ENCODE assay signal across 13 cellular contexts in genomic region chr11:22466809-22467208, GRCh38.
A peak's percentile ranks its signal among the peaks of the same experiment; 100 is the strongest.
DNase-seq lines count a peak whose midpoint lies in the region; ATAC-seq and TF ChIP-seq lines count a peak whose summit lies in the region.
"Had no signal": no experiment of that assay in that cellular context is flagged by ENCODE, and none has a peak within 500 bp of the region (broad histone marks: within the 10 kb centered on the region; RNA-seq: fewer than 3 reads in every experiment).

No MANE protein-coding gene starts in this region.

- no peak overlapping the region for H3K4me3 ChIP-seq in fibroblast of pulmonary artery (replicated peaks; ENCODE audit: low read depth, low read length)
- H3K4me3 ChIP-seq: heart left ventricle, stomach had no signal

- ATAC-seq in GM18868 (IDR thresholded peaks at IDR 0.05; ENCODE audit: unreplicated experiment): no peak
- ATAC-seq: heart left ventricle had no signal

- peak; percentile 65 for DNase-seq in GM03348 (ENCODE audit: low spot score)
- DNase-seq in SW480 (ENCODE audit: low spot score): peak; percentile 93
- peak; percentile 89 for DNase-seq in fibroblast of pulmonary artery (ENCODE audit: low read depth)
- peak; percentile 73 for DNase-seq in renal cortical epithelial cell (ENCODE audit: low read depth)
- no peak for DNase-seq in NCI-H128 (lab: John Stamatoyannopoulos, UW; ENCODE audit: unreplicated experiment)
- no peak for DNase-seq in 8988T
- DNase-seq in GM19238 (ENCODE audit: insufficient read length, low spot score): no peak
- DNase-seq: activated CD8-positive, alpha-beta memory T cell treated with anti-CD3 and anti-CD28 coated beads for 24 hours; H7; NCI-H2081; stomach had no signal

- TF ChIP-seq CTCF in fibroblast of pulmonary artery (IDR thresholded peaks at IDR 0.05; ENCODE audit: low read length, missing control alignments): no peak

Comparison
In these comparisons a context has a peak if more than half of its experiments do, and no peak if none do; other contexts are left out.
1. DNase-seq: peak in GM03348 (single experiment), SW480 (single experiment), fibroblast of pulmonary artery (single experiment) and renal cortical epithelial cell (single experiment); none in NCI-H128 (single experiment), 8988T (single experiment) and GM19238 (single experiment).